Comparison of ENCODE assay signal across 1 cellular context in genomic region chr16:54077412-54077821, GRCh38.
TF ChIP-seq lines count a peak whose summit lies in the region.

No MANE protein-coding gene starts in this region.

TF ChIP-seq in endothelial cell of umbilical vein, 7 proteins besides CTCF, POLR2A, EP300 and RAD21 (continued from another document):
- TF ChIP-seq MAX (IDR thresholded peaks at IDR 0.05; ENCODE audit: insufficient read depth, insufficient read length) (no peak), GATA2 (IDR thresholded peaks at IDR 0.05; ENCODE audit: insufficient read depth, insufficient read length, low read depth, low read length) (peak; percentile 78), JUN (IDR thresholded peaks at IDR 0.05; ENCODE audit: borderline replicate concordance, insufficient read depth, insufficient read length, low read depth) (peak; percentile 38), POLR2AphosphoS5 (IDR thresholded peaks at IDR 0.05; ENCODE audit: insufficient read depth, low read depth, low read length) (peak; percentile 44), EZH2 (IDR thresholded peaks at IDR 0.05; ENCODE audit: borderline replicate concordance, low read depth, low read length, severe bottlenecking) (no peak)
